15 cellular contexts compared by ENCODE assay signal in genomic region chr1:153397056-153397923, GRCh38. TPM values are rescaled to one million over a fixed set of nuclear protein-coding genes. Genes with fewer than 3 reads are reported as not detected.
A peak's percentile ranks its signal among the peaks of the same experiment; 100 is the strongest.
DNase-seq lines count a peak whose midpoint lies in the region; ATAC-seq and TF ChIP-seq lines count a peak whose summit lies in the region.
"Had no signal": no experiment of that assay in that cellular context is flagged by ENCODE, and none has a peak within 500 bp of the region (broad histone marks: within the 10 kb centered on the region; RNA-seq: fewer than 3 reads in every experiment).

No MANE protein-coding gene starts in this region.

- DNase-seq in GM13976 (ENCODE audit: low spot score) (peak; percentile 16), NCI-H524 (lab: John Stamatoyannopoulos, UW) (peak; percentile 82 to 94), ecto neural progenitor cell (ENCODE audit: low spot score) (peak; percentile 38), osteocyte (ENCODE audit: extremely low spot score, unreplicated experiment) (peak; percentile 80), NCI-H2029 treated with DMSO at 0.1 percent for 48 hours (lab: John Stamatoyannopoulos, UW) (no peak), NCI-H1092 treated with DMSO at 0.1 percent for 48 hours (lab: John Stamatoyannopoulos, UW) (no peak), left lung (no peak)
- DNase-seq: NCI-H1436, NCI-H345 had no signal

- H3K9me3 ChIP-seq in left lung = no peaks in the 10 kb centered on the region
- H3K9me3 ChIP-seq: HAP-1 had no signal

- no peak overlapping the region for H3K4me3 ChIP-seq in left lung
- H3K4me3 ChIP-seq: HAP-1, K562 had no signal

- H3K36me3 Mint-ChIP-seq in osteocyte (ENCODE audit: unreplicated experiment) = no peaks in the 10 kb centered on the region

- H3K4me1 Mint-ChIP-seq in osteocyte (ENCODE audit: unreplicated experiment) = no peaks in the 10 kb centered on the region

- in situ Hi-C loops in GM13976 (cut with MboI; ENCODE audit: low sequenced_read_pairs, unreplicated experiment) = no loop called here

- H3K4me3 Mint-ChIP-seq in osteocyte (ENCODE audit: unreplicated experiment) = no peak overlapping the region

- peaks cover 0 to 20% of the 10 kb centered on the region in 2 donors for H3K27me3 ChIP-seq in left lung

- intact Hi-C loops in left lung (cut with DNase I) = no loop called here

- H3K36me3 ChIP-seq in left lung = no peaks in the 10 kb centered on the region
- H3K36me3 ChIP-seq: HAP-1 had no signal

- H3K27ac ChIP-seq in left lung = no peak overlapping the region
- H3K27ac ChIP-seq: HL-60, RWPE1 had no signal

- H3K27me3 Mint-ChIP-seq in osteocyte (ENCODE audit: unreplicated experiment) = peaks cover 6% of the 10 kb centered on the region

- peaks cover 0 to 41% of the 10 kb centered on the region in 2 donors for H3K4me1 ChIP-seq in left lung
- H3K4me1 ChIP-seq: HAP-1 had no signal

- no peak for TF ChIP-seq CTCF in GM13976 (IDR thresholded peaks at IDR 0.05; ENCODE audit: borderline replicate concordance, control extremely low read depth, extremely low read depth, insufficient read depth, missing control alignments)
- no peak for TF ChIP-seq CTCF in osteocyte (IDR thresholded peaks at IDR 0.05)
- no peak for TF ChIP-seq CTCF in left lung (IDR thresholded peaks at IDR 0.05)

- no peak for ATAC-seq in left lung
- ATAC-seq: K562 had no signal

- no peaks in the 10 kb centered on the region for H3K9me3 Mint-ChIP-seq in osteocyte (ENCODE audit: unreplicated experiment)
- H3K9me3 Mint-ChIP-seq: CD14-positive monocyte had no signal

- no peak overlapping the region for H3K27ac Mint-ChIP-seq in osteocyte (ENCODE audit: unreplicated experiment)

RNA-seq across cellular contexts. Expression of gene S100A8, which starts 6.4 kb away (rescaled TPM):
- not detected in 2 replicates for total RNA-seq in osteocyte
- total RNA-seq in left lung = 1,000 to 10,000 TPM in 1 of 2 donors, 10 to 100 TPM in 1; 97.7 to 1,365 TPM
- total RNA-seq: A673 had no signal

RNA-seq across cellular contexts. Expression of gene S100A7A, which starts 19.0 kb away (rescaled TPM):
- total RNA-seq in osteocyte (not detected in 2 replicates), left lung (not detected)
- total RNA-seq: A673, K562 had no signal

RNA-seq across cellular contexts. Expression of gene S100A12, which starts 21.9 kb away (rescaled TPM):
- total RNA-seq in osteocyte (not detected in 2 replicates), left lung (100 to 1,000 TPM in 1 of 2 donors, 10 to 100 TPM in 1; 12.1 to 178 TPM)
- total RNA-seq: A673, K562 had no signal

RNA-seq across cellular contexts. Expression of gene S100A9, which starts 39.6 kb away (rescaled TPM):
- not detected in 2 replicates for total RNA-seq in osteocyte
- total RNA-seq in left lung = 1,000 to 10,000 TPM in 1 of 2 donors, 100 to 1,000 TPM in 1; 193 to 1,552 TPM
- total RNA-seq: A673 had no signal

RNA-seq across cellular contexts. Expression of gene PGLYRP4, which starts 48.6 kb away (rescaled TPM):
- total RNA-seq in osteocyte (not detected in 2 replicates), left lung (not detected)
- total RNA-seq: A673 had no signal

Comparison
In these comparisons a context has a peak if more than half of its experiments do, and no peak if none do; other contexts are left out.
1. DNase-seq: peak in GM13976 (single experiment), NCI-H524 (2 of 2), ecto neural progenitor cell (single experiment) and osteocyte (single experiment); none in NCI-H2029 treated with DMSO at 0.1 percent for 48 hours (single experiment), NCI-H1092 treated with DMSO at 0.1 percent for 48 hours (single experiment) and left lung (0 of 2).
2. RNA of gene S100A8, which starts 6.4 kb away (total RNA-seq): 97.7 to 1,365 TPM in left lung; not detected in osteocyte; every median in the first group is over 10 times any median in the second.
3. RNA of gene S100A12, which starts 21.9 kb away (total RNA-seq): 12.1 to 178 TPM in left lung; not detected in osteocyte; every median in the first group is over 10 times any median in the second.